Comparison of ENCODE assay signal across 17 cellular contexts in genomic region chr12:19030180-19030579, GRCh38.
"Had no signal": no experiment of that assay in that cellular context is flagged by ENCODE, and none has a peak within 500 bp of the region (broad histone marks: within the 10 kb centered on the region; RNA-seq: fewer than 3 reads in every experiment).

No MANE protein-coding gene starts in this region.

- H3K9me3 Mint-ChIP-seq: activated CD4-positive, alpha-beta T cell treated with anti-CD3 and anti-CD28 coated beads, Interleukin-2, amount 10 ng/mL, durations not matched to agents 24 days and 14 days had no signal

- H3K4me1 ChIP-seq: lower lobe of right lung, prostate gland had no signal

- H3K4me3 ChIP-seq: lower lobe of right lung, prostate gland, upper lobe of left lung had no signal

- H3K4me3 Mint-ChIP-seq: activated CD4-positive, alpha-beta T cell treated with anti-CD3 and anti-CD28 coated beads, Interleukin-2, amount 10 ng/mL, durations not matched to agents 24 days and 14 days; activated naive CD8-positive, alpha-beta T cell; activated T-cell treated with anti-CD3 and anti-CD28 coated beads, Interleukin-2, amount 50 U/mL, for 72 hours; effector memory CD8-positive, alpha-beta T cell; stimulated activated naive CD8-positive, alpha-beta T cell treated with anti-CD3 and anti-CD28 coated beads, Interleukin-15, Interleukin-2, amounts not matched to agents 100 ng/mL and 50 ng/mL, for 24 hours had no signal

- H3K27ac ChIP-seq: lower lobe of right lung, prostate gland, upper lobe of left lung had no signal

- H3K27me3 ChIP-seq: upper lobe of left lung had no signal

- DNase-seq: activated CD4-positive, alpha-beta T cell treated with anti-CD3 and anti-CD28 coated beads, Interleukin-2, amount 10 ng/mL, durations not matched to agents 24 days and 14 days; activated CD4-positive, CD25-positive, alpha-beta regulatory T cell; activated CD8-positive, alpha-beta memory T cell treated with anti-CD3 and anti-CD28 coated beads, Interleukin-2, amount 50 U/mL, for 48 hours; activated gamma-delta T cell treated with Interleukin-2 at 50 U/mL for 16 hours; activated T-cell treated with anti-CD3 and anti-CD28 coated beads, Interleukin-2, amount 50 U/mL, for 72 hours; amygdala; dermis blood vessel endothelial cell; effector memory CD8-positive, alpha-beta T cell; hypothalamus; lower lobe of right lung; midbrain; right cardiac atrium; small intestine; upper lobe of left lung had no signal

- H3K27ac Mint-ChIP-seq: activated CD4-positive, alpha-beta T cell treated with anti-CD3 and anti-CD28 coated beads, Interleukin-2, amount 10 ng/mL, durations not matched to agents 24 days and 14 days; activated naive CD8-positive, alpha-beta T cell; activated T-cell treated with anti-CD3 and anti-CD28 coated beads, Interleukin-2, amount 50 U/mL, for 72 hours; effector memory CD8-positive, alpha-beta T cell; stimulated activated naive CD8-positive, alpha-beta T cell treated with anti-CD3 and anti-CD28 coated beads, Interleukin-15, Interleukin-2, amounts not matched to agents 100 ng/mL and 50 ng/mL, for 24 hours had no signal

- ATAC-seq: activated T-cell treated with anti-CD3 and anti-CD28 coated beads, Interleukin-2, amount 50 U/mL, for 72 hours; effector memory CD8-positive, alpha-beta T cell; right cardiac atrium had no signal

- H3K9me3 ChIP-seq: lower lobe of right lung, prostate gland had no signal

- H3K36me3 Mint-ChIP-seq: activated naive CD8-positive, alpha-beta T cell had no signal

- H3K27me3 Mint-ChIP-seq: activated CD4-positive, alpha-beta T cell treated with anti-CD3 and anti-CD28 coated beads, Interleukin-2, amount 10 ng/mL, durations not matched to agents 24 days and 14 days had no signal

- H3K4me1 Mint-ChIP-seq: activated CD4-positive, alpha-beta T cell treated with anti-CD3 and anti-CD28 coated beads, Interleukin-2, amount 10 ng/mL, durations not matched to agents 24 days and 14 days had no signal

- H3K36me3 ChIP-seq: lower lobe of right lung, prostate gland, upper lobe of left lung had no signal
